In the genomic region with DNA sequence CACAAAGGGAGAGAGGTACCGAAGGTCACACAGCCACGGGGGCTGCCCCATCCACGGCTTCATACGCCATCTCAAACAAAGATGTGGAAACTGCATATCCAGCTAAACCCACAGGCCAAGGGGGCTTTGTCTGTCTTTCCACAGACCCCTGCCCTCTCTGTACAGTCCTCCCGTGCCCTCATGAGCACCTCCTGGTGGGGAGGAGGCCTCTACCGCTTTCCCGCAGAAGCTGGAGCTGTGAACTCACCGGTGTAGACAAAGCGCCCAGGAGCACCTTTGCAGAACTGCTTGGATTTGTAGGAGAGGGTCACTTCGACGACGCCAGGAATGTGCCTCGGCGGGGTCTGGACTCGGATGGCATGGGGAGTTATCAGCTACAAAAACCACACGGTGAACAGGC, we compare ENCODE assay signal across 2 cellular contexts.
TF ChIP-seq lines count a peak whose summit lies in the region.

No MANE protein-coding gene starts in this region.

TF ChIP-seq in H1, 55 proteins besides CTCF, POLR2A, EP300 and RAD21:
- TF ChIP-seq CHD2 (IDR thresholded peaks at IDR 0.05; ENCODE audit: low read length) = no peak

TF ChIP-seq in SK-N-SH, 30 proteins besides CTCF, POLR2A, EP300 and RAD21:
- no peak for TF ChIP-seq EZH2phosphoT487 (IDR thresholded peaks at IDR 0.05; ENCODE audit: borderline replicate concordance, low read depth)
- no peak for TF ChIP-seq RFX5 (IDR thresholded peaks at IDR 0.05; ENCODE audit: low read length)
- TF ChIP-seq NRF1 (IDR thresholded peaks at IDR 0.05; ENCODE audit: low read depth, low read length) = no peak
- no peak for TF ChIP-seq POLR2AphosphoS5 (IDR thresholded peaks at IDR 0.05; ENCODE audit: low read depth, low read length)
- no peak for TF ChIP-seq MXI1 (IDR thresholded peaks at IDR 0.05; ENCODE audit: low read depth, low read length)
- TF ChIP-seq FOSL2 (IDR thresholded peaks at IDR 0.05; ENCODE audit: borderline replicate concordance, low read depth) = no peak
- no peak for TF ChIP-seq GABPA (IDR thresholded peaks at IDR 0.05; ENCODE audit: low read depth)
- no peak for TF ChIP-seq RXRA (IDR thresholded peaks at IDR 0.05; ENCODE audit: borderline replicate concordance, low read depth)
- no peak for TF ChIP-seq YY1 (IDR thresholded peaks at IDR 0.05; ENCODE audit: low read depth)
- TF ChIP-seq SMC3 (IDR thresholded peaks at IDR 0.05; ENCODE audit: low read depth, low read length) = no peak
- TF ChIP-seq RCOR1 (IDR thresholded peaks at IDR 0.05; ENCODE audit: low read length) = no peak
- TF ChIP-seq MEF2A (IDR thresholded peaks at IDR 0.05; ENCODE audit: borderline replicate concordance, low read depth) = no peak
- TF ChIP-seq, protein P1, sequence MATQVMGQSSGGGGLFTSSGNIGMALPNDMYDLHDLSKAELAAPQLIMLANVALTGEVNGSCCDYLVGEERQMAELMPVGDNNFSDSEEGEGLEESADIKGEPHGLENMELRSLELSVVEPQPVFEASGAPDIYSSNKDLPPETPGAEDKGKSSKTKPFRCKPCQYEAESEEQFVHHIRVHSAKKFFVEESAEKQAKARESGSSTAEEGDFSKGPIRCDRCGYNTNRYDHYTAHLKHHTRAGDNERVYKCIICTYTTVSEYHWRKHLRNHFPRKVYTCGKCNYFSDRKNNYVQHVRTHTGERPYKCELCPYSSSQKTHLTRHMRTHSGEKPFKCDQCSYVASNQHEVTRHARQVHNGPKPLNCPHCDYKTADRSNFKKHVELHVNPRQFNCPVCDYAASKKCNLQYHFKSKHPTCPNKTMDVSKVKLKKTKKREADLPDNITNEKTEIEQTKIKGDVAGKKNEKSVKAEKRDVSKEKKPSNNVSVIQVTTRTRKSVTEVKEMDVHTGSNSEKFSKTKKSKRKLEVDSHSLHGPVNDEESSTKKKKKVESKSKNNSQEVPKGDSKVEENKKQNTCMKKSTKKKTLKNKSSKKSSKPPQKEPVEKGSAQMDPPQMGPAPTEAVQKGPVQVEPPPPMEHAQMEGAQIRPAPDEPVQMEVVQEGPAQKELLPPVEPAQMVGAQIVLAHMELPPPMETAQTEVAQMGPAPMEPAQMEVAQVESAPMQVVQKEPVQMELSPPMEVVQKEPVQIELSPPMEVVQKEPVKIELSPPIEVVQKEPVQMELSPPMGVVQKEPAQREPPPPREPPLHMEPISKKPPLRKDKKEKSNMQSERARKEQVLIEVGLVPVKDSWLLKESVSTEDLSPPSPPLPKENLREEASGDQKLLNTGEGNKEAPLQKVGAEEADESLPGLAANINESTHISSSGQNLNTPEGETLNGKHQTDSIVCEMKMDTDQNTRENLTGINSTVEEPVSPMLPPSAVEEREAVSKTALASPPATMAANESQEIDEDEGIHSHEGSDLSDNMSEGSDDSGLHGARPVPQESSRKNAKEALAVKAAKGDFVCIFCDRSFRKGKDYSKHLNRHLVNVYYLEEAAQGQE (IDR thresholded peaks at IDR 0.05; ENCODE audit: low read depth, low read length) = no peak
- TF ChIP-seq FOXM1 (IDR thresholded peaks at IDR 0.05; ENCODE audit: low read depth) = no peak
